In the genomic region with DNA sequence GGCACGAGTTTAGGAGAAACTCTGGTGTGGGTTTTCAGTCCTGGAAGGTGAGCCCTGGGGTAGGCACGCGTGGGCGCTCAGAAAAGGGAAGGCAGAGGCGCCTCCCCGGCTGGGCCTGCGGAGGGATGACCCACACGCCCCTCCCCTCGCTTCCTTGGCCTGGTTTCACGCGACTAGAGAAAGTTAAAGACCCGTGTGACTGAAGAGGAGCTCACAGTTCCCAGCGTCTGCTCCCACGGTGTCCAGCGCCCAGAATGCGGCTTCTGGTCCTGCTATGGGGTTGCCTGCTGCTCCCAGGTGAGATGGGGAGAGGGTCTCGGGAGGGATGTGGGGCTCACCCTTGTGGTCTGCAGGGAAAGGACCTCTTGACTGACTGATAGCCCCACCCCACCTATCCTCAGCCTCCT, we compare ENCODE assay signal across 12 cellular contexts. TPM values are rescaled to one million over a fixed set of nuclear protein-coding genes. Genes with fewer than 3 reads are reported as not detected.
DNase-seq lines count a peak whose midpoint lies in the region; ATAC-seq, FAIRE-seq and TF ChIP-seq lines count a peak whose summit lies in the region.
"Had no signal": no experiment of that assay in that cellular context is flagged by ENCODE, and none has a peak within 500 bp of the region (broad histone marks: within the 10 kb centered on the region; RNA-seq: fewer than 3 reads in every experiment).

Gene CD300LG (plus strand): TSS at position 214 of the 407 bp plus-strand sequence. CDS start 41 bp downstream, at position 255.

- no peak within 1 kb of the TSS for H3T11ph ChIP-seq in H9 (ENCODE audit: low read length)

- H2BK5ac ChIP-seq in H9 (ENCODE audit: insufficient read length, low read length): no peak within 1 kb of the TSS

- no peak within 1 kb of the TSS for H4K8ac ChIP-seq in H9 (replicated peaks; ENCODE audit: insufficient read length, low read depth, low read length)

- no peak within 1 kb of the TSS; a peak in 1 of 7 replicates for H3K27ac Mint-ChIP-seq in H9
- peak within 1 kb of the TSS; percentile 26 for H3K27ac Mint-ChIP-seq in astrocyte (ENCODE audit: unreplicated experiment)
- H3K27ac Mint-ChIP-seq: CD4-positive, CD25-positive, alpha-beta regulatory T cell; stimulated activated naive CD8-positive, alpha-beta T cell treated with anti-CD3 and anti-CD28 coated beads, Interleukin-15, Interleukin-2, amounts not matched to agents 100 ng/mL and 50 ng/mL, for 24 hours; T-helper 2 cell treated with Interferon-gamma antibody and Interleukin-4, amounts not matched to agents 5 μg/mL and 100 μg/mL, for 36 hours had no signal

- no peak within 1 kb of the TSS for H4K91ac ChIP-seq in H9 (ENCODE audit: insufficient read length, low read depth, low read length)

- no peaks in the 10 kb centered on the region for H3K9me3 ChIP-seq in H9 (ENCODE audit: control insufficient read depth, low read depth, low read length)
- no peaks in the 10 kb centered on the region for H3K9me3 ChIP-seq in astrocyte (ENCODE audit: insufficient read depth, low read depth, low read length)
- H3K9me3 ChIP-seq in psoas muscle: no peaks in the 10 kb centered on the region

- H3K23ac ChIP-seq in H9 (ENCODE audit: insufficient read length, low read depth, low read length): no peak within 1 kb of the TSS

- H3K27ac ChIP-seq in H9 (ENCODE audit: insufficient read length, low read depth, low read length): no peak within 1 kb of the TSS
- no peak within 1 kb of the TSS for H3K27ac ChIP-seq in astrocyte (ENCODE audit: low read depth, low read length)
- peak within 1 kb of the TSS; percentile 31 for H3K27ac ChIP-seq in psoas muscle
- H3K27ac ChIP-seq in caudate nucleus (ENCODE audit: low read depth, low read length): no peak within 1 kb of the TSS
- H3K27ac ChIP-seq: brain microvascular endothelial cell had no signal

- H3K9me3 Mint-ChIP-seq in H9 (no peaks in the 10 kb centered on the region; a peak in 1 of 5 replicates), astrocyte (ENCODE audit: unreplicated experiment) (no peaks in the 10 kb centered on the region)
- H3K9me3 Mint-ChIP-seq: stimulated activated naive CD8-positive, alpha-beta T cell treated with anti-CD3 and anti-CD28 coated beads, Interleukin-15, Interleukin-2, amounts not matched to agents 100 ng/mL and 50 ng/mL, for 24 hours; T-helper 2 cell treated with Interferon-gamma antibody and Interleukin-4, amounts not matched to agents 5 μg/mL and 100 μg/mL, for 36 hours had no signal

- H3K36me3 Mint-ChIP-seq in H9 (ENCODE audit: insufficient read depth in 1 of 3, low read depth in 3 of 3) (no peaks in the 10 kb centered on the region), astrocyte (ENCODE audit: low read depth, unreplicated experiment) (no peaks in the 10 kb centered on the region)
- H3K36me3 Mint-ChIP-seq: CD4-positive, CD25-positive, alpha-beta regulatory T cell had no signal

- H3K27me3 Mint-ChIP-seq in H9 (ENCODE audit: low read depth): peaks cover 10% of the 10 kb centered on the region
- H3K27me3 Mint-ChIP-seq in astrocyte (ENCODE audit: low read depth, unreplicated experiment): peaks cover 23% of the 10 kb centered on the region

- no peak within 1 kb of the TSS for H2BK120ac ChIP-seq in H9 (ENCODE audit: low read depth, low read length, poor library complexity, severe bottlenecking)

- no peaks in the 10 kb centered on the region for H3K79me1 ChIP-seq in H9 (ENCODE audit: insufficient read depth, low read depth, low read length, poor library complexity, severe bottlenecking)

- no peak within 1 kb of the TSS for H3K56ac ChIP-seq in H9 (ENCODE audit: insufficient read length, low read depth, low read length)

- H3K4me3 Mint-ChIP-seq in H9 (peak within 1 kb of the TSS in 1 of 2 experiments; percentile 71; a peak in 3 of 5 replicates), astrocyte (ENCODE audit: unreplicated experiment) (no peak within 1 kb of the TSS)
- H3K4me3 Mint-ChIP-seq: CD4-positive, CD25-positive, alpha-beta regulatory T cell; stimulated activated naive CD8-positive, alpha-beta T cell treated with anti-CD3 and anti-CD28 coated beads, Interleukin-15, Interleukin-2, amounts not matched to agents 100 ng/mL and 50 ng/mL, for 24 hours; T-helper 2 cell treated with Interferon-gamma antibody and Interleukin-4, amounts not matched to agents 5 μg/mL and 100 μg/mL, for 36 hours had no signal

- H3K4me2 ChIP-seq in H9 (ENCODE audit: insufficient read depth, insufficient read length, low read length) (peak within 1 kb of the TSS; percentile 11), astrocyte (ENCODE audit: low read length) (no peak within 1 kb of the TSS)

- ATAC-seq in psoas muscle (peak in 1 of 4 donors; percentile 20), GM21786 (IDR thresholded peaks at IDR 0.05; ENCODE audit: unreplicated experiment) (no peak)

- peak within 1 kb of the TSS; percentile 52 for H2AFZ ChIP-seq in H9 (ENCODE audit: low read length)
- no peak within 1 kb of the TSS for H2AFZ ChIP-seq in astrocyte (ENCODE audit: low read depth, low read length)

- H3K4me3 ChIP-seq in astrocyte (ENCODE audit: insufficient read depth, low read depth, low read length) (no peak within 1 kb of the TSS), psoas muscle (peak within 1 kb of the TSS; percentile 51)

- H3K4me1 Mint-ChIP-seq in H9: peaks cover 13 to 19% of the 10 kb centered on the region in 2 experiments
- H3K4me1 Mint-ChIP-seq in astrocyte (ENCODE audit: low read depth, unreplicated experiment): no peaks in the 10 kb centered on the region
- H3K4me1 Mint-ChIP-seq: CD4-positive, CD25-positive, alpha-beta regulatory T cell had no signal

- DNase-seq in H9 (peak; percentile 67), astrocyte (ENCODE audit: low read depth) (no peak), iPS-NIHi11 (ENCODE audit: low spot score) (peak; percentile 55), psoas muscle (peak in 1 of 2 donors; percentile 27), Kasumi-1 (lab: John Stamatoyannopoulos, UW) (no peak), caudate nucleus (lab: John Stamatoyannopoulos, UW) (no peak)
- no peak for DNase-seq in activated CD4-positive, alpha-beta T cell treated with anti-CD3 and anti-CD28 coated beads, Interleukin-2, amount 50 U/mL, for 48 hours

- no peaks in the 10 kb centered on the region for H4K20me1 ChIP-seq in H9 (ENCODE audit: control insufficient read depth, insufficient read depth, insufficient read length)
- no peaks in the 10 kb centered on the region for H4K20me1 ChIP-seq in astrocyte (ENCODE audit: insufficient read depth, low read length)

- no peak within 1 kb of the TSS for H2BK12ac ChIP-seq in H9 (ENCODE audit: insufficient read length, low read depth, low read length)

- intact Hi-C loops in psoas muscle (cut with DNase I): loop anchor here (5.0 kb wide), 2 partner anchors 65 to 155 kb away; partner anchors contain the start of gene CFAP97D1 (in 1 of the 2)

- H3K14ac ChIP-seq in H9 (ENCODE audit: insufficient read depth, low read length): no peak within 1 kb of the TSS

- no peak within 1 kb of the TSS for H3K9ac ChIP-seq in H9 (ENCODE audit: extremely low read depth, insufficient read length, low read length)
- no peak within 1 kb of the TSS for H3K9ac ChIP-seq in astrocyte (ENCODE audit: low read length)

- H4K5ac ChIP-seq in H9 (ENCODE audit: insufficient read length, low read depth, low read length): no peak within 1 kb of the TSS

- no CpG with 5 or more reads among the region's 17 CpGs for WGBS in H9 (ENCODE audit: extremely low coverage, insufficient read length, low lambda C conversion rate)
- WGBS in psoas muscle, 3 donors: 39 to 51% (median 43%) methylated on average over 16 to 17 of the region's 17 CpGs

- H2BK20ac ChIP-seq in H9 (ENCODE audit: low read depth, low read length, poor library complexity, severe bottlenecking): no peak within 1 kb of the TSS

- no peak within 1 kb of the TSS for H3K18ac ChIP-seq in H9 (ENCODE audit: insufficient read length, low read depth, low read length)

- H3K79me2 ChIP-seq in H9 (ENCODE audit: insufficient read depth, low read length): no peaks in the 10 kb centered on the region
- H3K79me2 ChIP-seq in astrocyte (ENCODE audit: insufficient read depth, low read length): no peaks in the 10 kb centered on the region

- H3K4me1 ChIP-seq in H9 (ENCODE audit: insufficient read depth, low read length) (peaks cover 4% of the 10 kb centered on the region), astrocyte (ENCODE audit: insufficient read depth, low read length) (no peaks in the 10 kb centered on the region), psoas muscle (peaks cover 5% of the 10 kb centered on the region)

- TF ChIP-seq CTCF in H9 (conservative IDR thresholded peaks at IDR 0.05) (no peak), astrocyte (IDR thresholded peaks at IDR 0.05; ENCODE audit: insufficient read depth, low read depth, low read length) (no peak), psoas muscle (IDR thresholded peaks at IDR 0.05) (no peak)

- H3K23me2 ChIP-seq in H9 (ENCODE audit: insufficient read length, low read depth, low read length, poor library complexity, severe bottlenecking): no peaks in the 10 kb centered on the region

- no peak within 1 kb of the TSS for H2AK5ac ChIP-seq in H9 (ENCODE audit: insufficient read length, low read length)

- no peaks in the 10 kb centered on the region; the same call in 1 of the 2 replicates for H3K27me3 ChIP-seq in H9 (ENCODE audit: insufficient read depth, low read length)
- H3K27me3 ChIP-seq in astrocyte (ENCODE audit: insufficient read depth, low read length): peaks cover 12% of the 10 kb centered on the region
- H3K27me3 ChIP-seq in psoas muscle (ENCODE audit: insufficient read depth in 3 of 3, low read length in 2 of 3): peaks cover 0 to 3% (median 0%) of the 10 kb centered on the region in 3 donors

- H3K4ac ChIP-seq in H9 (ENCODE audit: low read depth, low read length): no peak within 1 kb of the TSS

- FAIRE-seq in astrocyte (lab: Jason Lieb, UNC): no peak

- no peaks in the 10 kb centered on the region for H3K36me3 ChIP-seq in astrocyte (ENCODE audit: insufficient read depth, low read length)
- H3K36me3 ChIP-seq in psoas muscle (ENCODE audit: insufficient read depth in 1 of 2, low read depth in 1 of 2): no peaks in the 10 kb centered on the region
- H3K36me3 ChIP-seq: brain microvascular endothelial cell had no signal

- no peak within 1 kb of the TSS for H2BK15ac ChIP-seq in H9 (ENCODE audit: low read depth, low read length)

RNA-seq across cellular contexts. Expression of gene CD300LG, which starts in this region (rescaled TPM):
- total RNA-seq in H9 (2021): not detected in 2 replicates
- total RNA-seq in astrocyte: not detected in 2 replicates
- 10 to 100 TPM in 2 of 4 donors, 1 to 10 TPM in 2; 6.9 to 11.5 (median 10.2) TPM for total RNA-seq in psoas muscle
- 10 to 100 TPM in 2 of 3 donors, 1 to 10 TPM in 1; 5.4 to 21.7 (median 14.7) TPM for polyA plus RNA-seq in psoas muscle
- total RNA-seq: CD4-positive, CD25-positive, alpha-beta regulatory T cell had no signal
- polyA plus RNA-seq: CD4-positive, CD25-positive, alpha-beta regulatory T cell had no signal

Comparison
In these comparisons a context has a peak if more than half of its experiments do, and no peak if none do; other contexts are left out.
1. Peak in DNase-seq and H3K4me2 ChIP-seq in H9; RNA of the gene not detected or under 1 TPM.